In the genomic region with DNA sequence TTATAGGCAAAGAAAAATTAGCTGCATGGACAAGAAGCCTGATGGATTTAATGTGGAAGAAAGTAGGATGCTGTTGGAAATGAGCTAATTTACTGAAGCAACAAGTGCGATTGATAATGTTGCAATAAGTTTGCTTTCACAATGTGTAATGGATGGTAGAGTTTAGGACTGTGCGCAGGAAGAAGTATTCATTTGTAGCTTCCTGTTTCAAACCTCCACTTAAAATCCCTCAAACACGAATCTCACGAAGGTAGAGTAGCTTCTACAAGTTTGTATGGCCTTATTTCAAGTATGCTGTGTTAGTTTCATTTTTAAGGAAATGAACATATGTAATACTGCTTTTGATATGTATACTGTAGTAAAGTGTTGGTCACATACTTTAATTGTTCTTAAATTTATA, we compare ENCODE assay signal across 10 cellular contexts.
DNase-seq lines count a peak whose midpoint lies in the region; ATAC-seq and TF ChIP-seq lines count a peak whose summit lies in the region.
"Had no signal": no experiment of that assay in that cellular context is flagged by ENCODE, and none has a peak within 500 bp of the region (broad histone marks: within the 10 kb centered on the region; RNA-seq: fewer than 3 reads in every experiment).

No MANE protein-coding gene starts in this region.

- in situ Hi-C loops in GM13977 (cut with MboI; ENCODE audit: low pct_unique_long_range_greater_than_20kb, low sequenced_read_pairs, unreplicated experiment) (no loop called here), GM13976 (cut with MboI; ENCODE audit: low sequenced_read_pairs, unreplicated experiment) (no loop called here)

- no peak for TF ChIP-seq CTCF in GM13977 (IDR thresholded peaks at IDR 0.05; ENCODE audit: extremely low read depth, insufficient read depth, missing control alignments)
- no peak for TF ChIP-seq CTCF in GM13976 (IDR thresholded peaks at IDR 0.05; ENCODE audit: borderline replicate concordance, control extremely low read depth, extremely low read depth, insufficient read depth, missing control alignments)

- peak; percentile 97 for ATAC-seq in GM18502 (IDR thresholded peaks at IDR 0.05; ENCODE audit: poor library complexity, unreplicated experiment)
- ATAC-seq in GM19467 (IDR thresholded peaks at IDR 0.05; ENCODE audit: unreplicated experiment), result peak; percentile 72
- peak; percentile 66 for ATAC-seq in HG02981 (IDR thresholded peaks at IDR 0.05; ENCODE audit: unreplicated experiment)
- ATAC-seq in HG03196 (IDR thresholded peaks at IDR 0.05; ENCODE audit: unreplicated experiment), result no peak
- ATAC-seq: naive thymus-derived CD8-positive, alpha-beta T cell had no signal

- DNase-seq in MV-4-11 (lab: John Stamatoyannopoulos, UW) (peak; percentile 51), NCI-H2081 (lab: John Stamatoyannopoulos, UW) (no peak), GM13977 (ENCODE audit: low spot score) (no peak), GM13976 (ENCODE audit: low spot score) (no peak)
- DNase-seq: naive thymus-derived CD8-positive, alpha-beta T cell; NK-92 treated with Interleukin-12 subunit alpha and Interleukin-12 subunit beta, amount 100 ng/mL, for 24 hours had no signal
